Comparison of ENCODE assay signal across 10 cellular contexts in the genomic region with DNA sequence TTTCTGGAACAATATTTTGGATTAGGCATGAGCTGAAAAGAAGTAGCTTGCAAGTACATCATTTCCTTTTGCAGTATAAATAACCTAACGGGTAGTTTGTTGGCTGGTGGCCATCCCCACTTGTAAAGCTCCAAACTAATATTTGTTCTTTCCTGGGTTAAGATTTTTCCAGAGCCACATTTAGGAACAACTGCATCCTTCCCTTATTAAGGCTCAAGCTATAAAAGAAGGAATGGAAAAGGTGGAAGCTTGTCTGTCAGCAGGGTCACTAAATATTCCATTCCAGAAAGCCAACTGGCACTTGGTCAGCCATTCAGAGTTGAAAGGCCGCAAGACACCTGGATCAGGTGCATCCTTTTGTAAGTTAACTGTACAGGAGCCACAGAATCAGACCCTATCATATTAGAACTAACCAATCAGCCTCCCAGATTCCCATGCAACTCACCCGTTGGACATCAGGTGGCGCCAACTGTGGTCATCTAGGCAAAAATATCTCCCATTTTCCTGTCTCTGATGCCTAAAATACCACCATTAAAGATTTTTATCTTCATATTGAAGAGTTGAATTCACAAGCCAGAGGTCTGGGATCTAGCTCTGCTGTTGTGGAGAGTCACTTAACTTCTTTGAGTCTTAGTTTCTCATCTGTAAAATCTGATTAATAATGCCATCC.
DNase-seq lines count a peak whose midpoint lies in the region; ATAC-seq, FAIRE-seq and TF ChIP-seq lines count a peak whose summit lies in the region.
"Had no signal": no experiment of that assay in that cellular context is flagged by ENCODE, and none has a peak within 500 bp of the region (broad histone marks: within the 10 kb centered on the region; RNA-seq: fewer than 3 reads in every experiment).

No MANE protein-coding gene starts in this region.

- H3K36me3 ChIP-seq in K562 (ENCODE audit: control insufficient read depth, insufficient read depth, low read length) (no peaks in the 10 kb centered on the region), kidney (ENCODE audit: control insufficient read depth in 1 of 2, insufficient read depth in 2 of 2, low read length in 2 of 2) (no peaks in the 10 kb centered on the region)

- POLR2A ChIA-PET in A549 (lab: Yijun Ruan, JAX) (no interaction called here), K562 (lab: Yijun Ruan, JAX) (interaction anchor here (0.7 to 2.4 kb wide), 4 partner anchors 10 to 69 kb away, joined by 3 to 10 read pairs (median 4); no protein-coding TSS in a partner anchor)

- no peak for TF ChIP-seq EP300 in A549 (IDR thresholded peaks at IDR 0.05)
- TF ChIP-seq EP300 in K562 (IDR thresholded peaks at IDR 0.05; ENCODE audit: low read length) = no peak

- H3K4me1 Mint-ChIP-seq in T-helper 2 cell treated with Interferon-gamma antibody and Interleukin-4, amounts not matched to agents 5 μg/mL and 100 μg/mL, for 36 hours (ENCODE audit: low read depth) = no peaks in the 10 kb centered on the region
- H3K4me1 Mint-ChIP-seq in T-helper 17 cell = no peaks in the 10 kb centered on the region

- TF ChIP-seq RAD21 in A549 (conservative IDR thresholded peaks at IDR 0.05 in 1 of 2, IDR thresholded peaks at IDR 0.05 in 1 of 2) (peak; percentile 10 to 49; a peak in 2 of 5 replicates), K562 (CRISPR knock-in tag; conservative IDR thresholded peaks at IDR 0.05 in 1 of 2, IDR thresholded peaks at IDR 0.05 in 1 of 2) (peak in 1 of 2 experiments; percentile 28; a peak in 2 of 4 replicates)

- BruUV-seq in K562 (replicated peaks; lab: Mats Ljungman, UMichigan) = no TSS peak

- FAIRE-seq in A549 (lab: Jason Lieb, UNC) = no peak
- no peak for FAIRE-seq in K562 (lab: Jason Lieb, UNC)
- no peak for FAIRE-seq in kidney (lab: Jason Lieb, UNC)

- peaks cover 18% of the 10 kb centered on the region for H3K9me3 Mint-ChIP-seq in T-helper 2 cell treated with Interferon-gamma antibody and Interleukin-4, amounts not matched to agents 5 μg/mL and 100 μg/mL, for 36 hours

- peak in 1 of 2 experiments; percentile 37 for DNase-seq in A549 (ENCODE audit: low read depth in 1 of 2, low spot score in 1 of 2)
- DNase-seq in HFF-Myc (ENCODE audit: extremely low read depth, low read depth) = no peak
- peak in 3 of 4 experiments; percentile 26 to 47 (median 44) for DNase-seq in K562 (ENCODE audit: extremely low read depth in 1 of 4, low spot score in 3 of 4)
- DNase-seq in kidney = no peak
- DNase-seq in T-helper 2 cell treated with Interferon-gamma antibody and Interleukin-4, amounts not matched to agents 5 μg/mL and 100 μg/mL, for 36 hours (ENCODE audit: low spot score) = no peak
- no peak for DNase-seq in activated T-cell treated with anti-CD3 and anti-CD28 coated beads, Interleukin-2, amount 50 U/mL, for 48 hours
- DNase-seq in T-helper 17 cell = no peak
- DNase-seq: effector CD4-positive, alpha-beta T cell; nucleus accumbens had no signal

- H3K27ac ChIP-seq in A549 (peak overlapping the region; percentile 59 to 77), K562 (ENCODE audit: extremely low read depth, low read depth, low read length) (no peak overlapping the region), kidney (ENCODE audit: low read depth in 2 of 2, low read length in 2 of 2) (peak overlapping the region in 1 of 2 donors; percentile 18)

- no peak overlapping the region for H3K4me3 ChIP-seq in A549
- H3K4me3 ChIP-seq in HFF-Myc (replicated peaks; ENCODE audit: low read depth, low read length) = no peak overlapping the region
- H3K4me3 ChIP-seq in K562 = no peak overlapping the region
- no peak overlapping the region for H3K4me3 ChIP-seq in kidney (ENCODE audit: low read length in 2 of 2)

- H3K9me3 ChIP-seq in A549 (peaks cover 46% of the 10 kb centered on the region), K562 (replicated peaks; ENCODE audit: control insufficient read depth, insufficient read depth, low read depth, low read length) (no peaks in the 10 kb centered on the region; the same call in 1 of the 2 replicates), kidney (ENCODE audit: control insufficient read depth in 1 of 2, low read length in 2 of 2) (peaks cover 0 to 11% of the 10 kb centered on the region in 2 donors), T-helper 17 cell (ENCODE audit: control insufficient read depth, low read length, poor library complexity, severe bottlenecking) (no peaks in the 10 kb centered on the region)

- no peaks in the 10 kb centered on the region for H3K79me2 ChIP-seq in K562 (ENCODE audit: control insufficient read depth, insufficient read depth, low read length)

- H3K27ac Mint-ChIP-seq in T-helper 2 cell treated with Interferon-gamma antibody and Interleukin-4, amounts not matched to agents 5 μg/mL and 100 μg/mL, for 36 hours = no peak overlapping the region
- H3K27ac Mint-ChIP-seq in T-helper 17 cell = no peak overlapping the region

- H3K9me1 ChIP-seq in K562 (ENCODE audit: control insufficient read depth, insufficient read depth, low read length) = no peaks in the 10 kb centered on the region

- peak overlapping the region; percentile 35; the same call in 2 of the 3 replicates for H3K4me2 ChIP-seq in A549
- no peak overlapping the region for H3K4me2 ChIP-seq in K562 (ENCODE audit: insufficient read depth, low read length)

- no peak overlapping the region for H3K9ac ChIP-seq in K562 (ENCODE audit: insufficient read depth in 1 of 2, low read depth in 2 of 2, low read length in 2 of 2)
- no peak overlapping the region for H3K9ac ChIP-seq in kidney (ENCODE audit: low read length in 2 of 2)

- H3K27me3 Mint-ChIP-seq in T-helper 2 cell treated with Interferon-gamma antibody and Interleukin-4, amounts not matched to agents 5 μg/mL and 100 μg/mL, for 36 hours (ENCODE audit: low read depth) = no peaks in the 10 kb centered on the region
- H3K27me3 Mint-ChIP-seq in T-helper 17 cell = peaks cover 8% of the 10 kb centered on the region

- H2AFZ ChIP-seq in K562 (ENCODE audit: low read depth, low read length) = no peak overlapping the region

- H3K4me1 ChIP-seq in A549 = peaks cover 15% of the 10 kb centered on the region; the same call in 2 of the 3 replicates
- no peaks in the 10 kb centered on the region for H3K4me1 ChIP-seq in K562 (replicated peaks in 1 of 2; ENCODE audit: control insufficient read depth in 2 of 2, insufficient read depth in 2 of 2, low read length in 2 of 2)
- H3K4me1 ChIP-seq in kidney (ENCODE audit: control insufficient read depth in 1 of 2, insufficient read depth in 1 of 2, low read depth in 1 of 2, low read length in 2 of 2) = peaks cover 0 to 3% of the 10 kb centered on the region in 2 donors

- TF ChIP-seq CTCF in A549 (IDR thresholded peaks at IDR 0.05) = peak; percentile 20; the same call in 1 of the 3 replicates
- TF ChIP-seq CTCF in HFF-Myc (IDR thresholded peaks at IDR 0.05; ENCODE audit: low read depth, low read length, missing control alignments) = peak; percentile 46
- TF ChIP-seq CTCF in K562 (IDR thresholded peaks at IDR 0.05 in 2 of 3, conservative IDR thresholded peaks at IDR 0.05 in 1 of 3; ENCODE audit: insufficient read depth in 2 of 3, low read depth in 1 of 3, low read length in 3 of 3) = peak; percentile 21 to 44 (median 23); a peak in 2 of 6 replicates
- TF ChIP-seq CTCF in kidney (IDR thresholded peaks at IDR 0.05; ENCODE audit: borderline replicate concordance, extremely low read depth, insufficient read depth) = peak; percentile 39

- no peaks in the 10 kb centered on the region for H3K36me3 Mint-ChIP-seq in T-helper 2 cell treated with Interferon-gamma antibody and Interleukin-4, amounts not matched to agents 5 μg/mL and 100 μg/mL, for 36 hours (ENCODE audit: low read depth)
- no peaks in the 10 kb centered on the region for H3K36me3 Mint-ChIP-seq in T-helper 17 cell (ENCODE audit: low read depth)

- ATAC-seq in A549 (peak in 1 of 2 experiments; percentile 27; a peak in 1 of 6 replicates), K562 (no peak), HG02588 (IDR thresholded peaks at IDR 0.05; ENCODE audit: unreplicated experiment) (no peak), T-helper 17 cell (no peak)

- no peaks in the 10 kb centered on the region for H4K20me1 ChIP-seq in K562 (replicated peaks; ENCODE audit: control insufficient read depth, insufficient read depth, low read length)

- CTCF ChIA-PET in A549 (lab: Yijun Ruan, JAX) (interaction anchor here (0.7 to 1.4 kb wide), 4 partner anchors 8 to 84 kb away, joined by 3 to 4 read pairs (median 3); no protein-coding TSS in a partner anchor), K562 (lab: Yijun Ruan, JAX; ENCODE audit: low intra/inter-chr PET ratio) (no interaction called here)

- WGBS in A549 (ENCODE audit: missing lambda C conversion rate) = 35% methylated on average over 4 of the region's 4 CpGs
- 2% methylated on average over 4 of the region's 4 CpGs for WGBS in K562 (ENCODE audit: insufficient coverage, low coverage, missing lambda C conversion rate)

- intact Hi-C loops in K562 (cut with micrococcal nuclease) (no loop called here), kidney (cut with DNase I) (no loop called here)

- in situ Hi-C loops in K562 (cut with MboI) = no loop called here

- 0 out of 5 replicates have a peak, but pooled peaks cover 0 to 5% of the 10 kb centered on the region in 2 experiments for H3K27me3 ChIP-seq in K562 (ENCODE audit: control insufficient read depth in 2 of 2, insufficient read depth in 2 of 2, low read length in 2 of 2)

- no peak overlapping the region for H3K4me3 Mint-ChIP-seq in T-helper 2 cell treated with Interferon-gamma antibody and Interleukin-4, amounts not matched to agents 5 μg/mL and 100 μg/mL, for 36 hours
- H3K4me3 Mint-ChIP-seq in T-helper 17 cell = no peak overlapping the region

- no peak for TF ChIP-seq POLR2A in A549 (IDR thresholded peaks at IDR 0.05; ENCODE audit: low read length)
- no peak for TF ChIP-seq POLR2A in K562 (conservative IDR thresholded peaks at IDR 0.05)

TF ChIP-seq in A549, 52 proteins besides CTCF, POLR2A, EP300 and RAD21:
- no peak for TF ChIP-seq FOSL2 (IDR thresholded peaks at IDR 0.05)
- TF ChIP-seq FOSL2 (CRISPR knock-in tag; IDR thresholded peaks at IDR 0.05) = 0 out of 2 replicates have a peak, but pooled peaks have one; percentile 0
- no peak for TF ChIP-seq KDM5A (IDR thresholded peaks at IDR 0.05)

TF ChIP-seq in K562, 482 proteins besides CTCF, POLR2A, EP300 and RAD21 (continues in another document):
- TF ChIP-seq MAFK (IDR thresholded peaks at IDR 0.05; ENCODE audit: low read length) = no peak
- TF ChIP-seq, protein P1, sequence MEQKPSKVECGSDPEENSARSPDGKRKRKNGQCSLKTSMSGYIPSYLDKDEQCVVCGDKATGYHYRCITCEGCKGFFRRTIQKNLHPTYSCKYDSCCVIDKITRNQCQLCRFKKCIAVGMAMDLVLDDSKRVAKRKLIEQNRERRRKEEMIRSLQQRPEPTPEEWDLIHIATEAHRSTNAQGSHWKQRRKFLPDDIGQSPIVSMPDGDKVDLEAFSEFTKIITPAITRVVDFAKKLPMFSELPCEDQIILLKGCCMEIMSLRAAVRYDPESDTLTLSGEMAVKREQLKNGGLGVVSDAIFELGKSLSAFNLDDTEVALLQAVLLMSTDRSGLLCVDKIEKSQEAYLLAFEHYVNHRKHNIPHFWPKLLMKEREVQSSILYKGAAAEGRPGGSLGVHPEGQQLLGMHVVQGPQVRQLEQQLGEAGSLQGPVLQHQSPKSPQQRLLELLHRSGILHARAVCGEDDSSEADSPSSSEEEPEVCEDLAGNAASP (IDR thresholded peaks at IDR 0.05) = no peak

Comparison
In these comparisons a context has a peak if more than half of its experiments do, and no peak if none do; other contexts are left out.
1. DNase-seq: peak in K562 (3 of 4); none in HFF-Myc (single experiment), kidney (single experiment), T-helper 2 cell treated with Interferon-gamma antibody and Interleukin-4, amounts not matched to agents 5 μg/mL and 100 μg/mL, for 36 hours (single experiment), activated T-cell treated with anti-CD3 and anti-CD28 coated beads, Interleukin-2, amount 50 U/mL, for 48 hours (0 of 2) and T-helper 17 cell (0 of 3).
2. Peak in every context shown above with its lines, with median percentiles within 50 percentile points of each other: CTCF ChIP-seq.